ENCODE assay signal across 1 cellular context in the genomic region with DNA sequence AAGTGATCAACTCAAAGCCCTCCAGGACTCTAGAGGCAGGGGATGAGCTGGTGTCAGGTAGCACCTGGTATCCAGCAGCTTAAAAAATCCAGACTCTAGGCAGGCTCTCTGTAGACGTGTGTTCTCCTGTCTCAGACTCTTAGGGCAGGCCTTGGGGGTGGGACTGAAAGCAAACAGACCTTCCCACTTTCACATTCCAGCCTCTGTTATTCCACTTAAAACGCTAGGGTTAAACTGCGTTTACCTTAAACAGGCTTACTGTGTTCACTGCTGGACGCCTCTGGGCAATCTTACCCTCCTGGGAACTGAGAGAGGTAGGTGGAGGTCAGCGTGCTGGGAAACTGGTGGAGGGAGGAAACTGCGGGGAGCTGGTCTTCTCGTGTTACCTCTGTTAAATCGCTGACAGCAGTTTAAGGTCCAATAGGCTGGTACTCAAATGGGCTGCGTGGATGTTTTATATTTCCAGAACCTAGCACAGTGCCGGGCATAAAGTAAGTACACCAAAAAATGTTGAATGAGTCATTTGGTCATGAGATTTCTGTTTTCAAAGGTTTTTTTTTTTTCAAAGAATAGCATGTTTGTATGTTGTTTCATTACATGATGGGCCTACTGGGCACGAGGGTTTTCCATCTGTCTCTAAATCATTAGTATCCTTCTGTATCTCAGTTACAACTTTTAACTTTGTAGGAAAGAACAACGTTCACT.
TF ChIP-seq lines count a peak whose summit lies in the region.

A gene (plus strand): TSS at position 248 of the 705 bp plus-strand sequence. CDS start 7,561 bp downstream, outside the sequence.

TF ChIP-seq in HepG2, 621 proteins besides CTCF, POLR2A, EP300 and RAD21 (continued from another document and continues in another):
- TF ChIP-seq SALL2 (CRISPR knock-in tag; IDR thresholded peaks at IDR 0.05) (no peak), ZNF547 (CRISPR knock-in tag; IDR thresholded peaks at IDR 0.05) (0 out of 2 replicates have a peak, but pooled peaks have one; percentile 13), MAFK (conservative IDR thresholded peaks at IDR 0.05 in 1 of 2, IDR thresholded peaks at IDR 0.05 in 1 of 2; ENCODE audit: low read length in 2 of 2) (peak in 1 of 2 experiments; percentile 23; a peak in 1 of 4 replicates), HOXA5 (CRISPR knock-in tag; IDR thresholded peaks at IDR 0.05) (no peak), MAF1 (CRISPR knock-in tag; IDR thresholded peaks at IDR 0.05; ENCODE audit: borderline replicate concordance) (0 out of 2 replicates have a peak, but pooled peaks have one; percentile 65), POLR2G (IDR thresholded peaks at IDR 0.05; ENCODE audit: low read depth, low read length) (0 out of 2 replicates have a peak, but pooled peaks have one; percentile 38), ZNF788 (CRISPR knock-in tag; IDR thresholded peaks at IDR 0.05; ENCODE audit: borderline replicate concordance) (0 out of 2 replicates have a peak, but pooled peaks have one; percentile 13), ZNF317 (CRISPR knock-in tag; IDR thresholded peaks at IDR 0.05) (peak; percentile 74; the same call in 1 of the 2 replicates), FOSL2 (CRISPR knock-in tag; IDR thresholded peaks at IDR 0.05) (peak; percentile 60), ZNF331 (CRISPR knock-in tag; IDR thresholded peaks at IDR 0.05) (peak; percentile 67), RXRA (CRISPR knock-in tag; IDR thresholded peaks at IDR 0.05) (peak; percentile 25; the same call in 1 of the 2 replicates), ASH2L (IDR thresholded peaks at IDR 0.05; ENCODE audit: insufficient read length, low read depth, low read length) (peak; percentile 40), THYN1 (CRISPR knock-in tag; IDR thresholded peaks at IDR 0.05; ENCODE audit: borderline replicate concordance, low read depth) (0 out of 2 replicates have a peak, but pooled peaks have one; percentile 56), PHF21A (CRISPR knock-in tag; IDR thresholded peaks at IDR 0.05) (0 out of 2 replicates have a peak, but pooled peaks have one; percentile 55), ZNF660 (CRISPR knock-in tag; IDR thresholded peaks at IDR 0.05; ENCODE audit: borderline replicate concordance, low read depth) (no peak), ZNF772 (CRISPR knock-in tag; IDR thresholded peaks at IDR 0.05) (no peak), SOX13 (IDR thresholded peaks at IDR 0.05) (no peak), SOX13 (CRISPR knock-in tag; conservative IDR thresholded peaks at IDR 0.05 in 1 of 2, IDR thresholded peaks at IDR 0.05 in 1 of 2) (peak in 1 of 2 experiments; percentile 43; a peak in 1 of 4 replicates), PHF8 (CRISPR knock-in tag; IDR thresholded peaks at IDR 0.05) (0 out of 2 replicates have a peak, but pooled peaks have one; percentile 18), ZMYM2 (CRISPR knock-in tag; IDR thresholded peaks at IDR 0.05) (0 out of 2 replicates have a peak, but pooled peaks have one; percentile 46), ZNF224 (CRISPR knock-in tag; IDR thresholded peaks at IDR 0.05) (no peak), HMG20A (CRISPR knock-in tag; IDR thresholded peaks at IDR 0.05; ENCODE audit: borderline replicate concordance) (peak; percentile 63; the same call in 1 of the 2 replicates), ZNF557 (CRISPR knock-in tag; IDR thresholded peaks at IDR 0.05) (peak; percentile 84), TEAD3 (CRISPR knock-in tag; optimal IDR thresholded peaks at IDR 0.05; ENCODE audit: borderline replicate concordance) (peak; percentile 94), STAT5B (CRISPR knock-in tag; IDR thresholded peaks at IDR 0.05) (no peak), ZFY (CRISPR knock-in tag; IDR thresholded peaks at IDR 0.05) (peak; percentile 42; the same call in 1 of the 2 replicates), CHD2 (IDR thresholded peaks at IDR 0.05; ENCODE audit: low read depth, low read length) (no peak), PRPF4 (IDR thresholded peaks at IDR 0.05; ENCODE audit: low read depth, low read length, poor library complexity, severe bottlenecking) (no peak), ISL2 (CRISPR knock-in tag; IDR thresholded peaks at IDR 0.05) (peak; percentile 64; the same call in 1 of the 2 replicates), JUNB (CRISPR knock-in tag; IDR thresholded peaks at IDR 0.05; ENCODE audit: borderline replicate concordance) (no peak), GATAD2A (CRISPR knock-in tag; IDR thresholded peaks at IDR 0.05) (peak; percentile 55; the same call in 1 of the 2 replicates), PPARG (CRISPR knock-in tag; conservative IDR thresholded peaks at IDR 0.05) (0 out of 2 replicates have a peak, but pooled peaks have one; percentile 4), ZNF292 (CRISPR knock-in tag; IDR thresholded peaks at IDR 0.05; ENCODE audit: borderline replicate concordance, low read depth) (peak; percentile 76; the same call in 1 of the 2 replicates), ZNF792 (CRISPR knock-in tag; IDR thresholded peaks at IDR 0.05) (peak; percentile 73; the same call in 1 of the 2 replicates)
- TF ChIP-seq, protein P1, sequence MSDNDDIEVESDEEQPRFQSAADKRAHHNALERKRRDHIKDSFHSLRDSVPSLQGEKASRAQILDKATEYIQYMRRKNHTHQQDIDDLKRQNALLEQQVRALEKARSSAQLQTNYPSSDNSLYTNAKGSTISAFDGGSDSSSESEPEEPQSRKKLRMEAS (IDR thresholded peaks at IDR 0.05) = 0 out of 2 replicates have a peak, but pooled peaks have one; percentile 32
- TF ChIP-seq, protein P2, sequence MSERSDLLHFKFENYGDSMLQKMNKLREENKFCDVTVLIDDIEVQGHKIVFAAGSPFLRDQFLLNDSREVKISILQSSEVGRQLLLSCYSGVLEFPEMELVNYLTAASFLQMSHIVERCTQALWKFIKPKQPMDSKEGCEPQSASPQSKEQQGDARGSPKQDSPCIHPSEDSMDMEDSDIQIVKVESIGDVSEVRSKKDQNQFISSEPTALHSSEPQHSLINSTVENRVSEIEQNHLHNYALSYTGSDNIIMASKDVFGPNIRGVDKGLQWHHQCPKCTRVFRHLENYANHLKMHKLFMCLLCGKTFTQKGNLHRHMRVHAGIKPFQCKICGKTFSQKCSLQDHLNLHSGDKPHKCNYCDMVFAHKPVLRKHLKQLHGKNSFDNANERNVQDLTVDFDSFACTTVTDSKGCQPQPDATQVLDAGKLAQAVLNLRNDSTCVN (CRISPR knock-in tag; IDR thresholded peaks at IDR 0.05; ENCODE audit: borderline replicate concordance) = peak; percentile 55; the same call in 1 of the 2 replicates
- TF ChIP-seq, protein P3, sequence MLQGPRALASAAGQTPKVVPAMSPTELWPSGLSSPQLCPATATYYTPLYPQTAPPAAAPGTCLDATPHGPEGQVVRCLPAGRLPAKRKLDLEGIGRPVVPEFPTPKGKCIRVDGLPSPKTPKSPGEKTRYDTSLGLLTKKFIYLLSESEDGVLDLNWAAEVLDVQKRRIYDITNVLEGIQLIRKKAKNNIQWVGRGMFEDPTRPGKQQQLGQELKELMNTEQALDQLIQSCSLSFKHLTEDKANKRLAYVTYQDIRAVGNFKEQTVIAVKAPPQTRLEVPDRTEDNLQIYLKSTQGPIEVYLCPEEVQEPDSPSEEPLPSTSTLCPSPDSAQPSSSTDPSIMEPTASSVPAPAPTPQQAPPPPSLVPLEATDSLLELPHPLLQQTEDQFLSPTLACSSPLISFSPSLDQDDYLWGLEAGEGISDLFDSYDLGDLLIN (CRISPR knock-in tag; IDR thresholded peaks at IDR 0.05; ENCODE audit: borderline replicate concordance) = no peak
- TF ChIP-seq, protein P4, sequence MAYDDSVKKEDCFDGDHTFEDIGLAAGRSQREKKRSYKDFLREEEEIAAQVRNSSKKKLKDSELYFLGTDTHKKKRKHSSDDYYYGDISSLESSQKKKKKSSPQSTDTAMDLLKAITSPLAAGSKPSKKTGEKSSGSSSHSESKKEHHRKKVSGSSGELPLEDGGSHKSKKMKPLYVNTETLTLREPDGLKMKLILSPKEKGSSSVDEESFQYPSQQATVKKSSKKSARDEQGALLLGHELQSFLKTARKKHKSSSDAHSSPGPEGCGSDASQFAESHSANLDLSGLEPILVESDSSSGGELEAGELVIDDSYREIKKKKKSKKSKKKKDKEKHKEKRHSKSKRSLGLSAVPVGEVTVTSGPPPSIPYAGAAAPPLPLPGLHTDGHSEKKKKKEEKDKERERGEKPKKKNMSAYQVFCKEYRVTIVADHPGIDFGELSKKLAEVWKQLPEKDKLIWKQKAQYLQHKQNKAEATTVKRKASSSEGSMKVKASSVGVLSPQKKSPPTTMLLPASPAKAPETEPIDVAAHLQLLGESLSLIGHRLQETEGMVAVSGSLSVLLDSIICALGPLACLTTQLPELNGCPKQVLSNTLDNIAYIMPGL (CRISPR knock-in tag; IDR thresholded peaks at IDR 0.05; ENCODE audit: borderline replicate concordance in 1 of 2, low read depth in 1 of 2) = peak in 1 of 2 experiments; percentile 29; a peak in 1 of 4 replicates
- TF ChIP-seq, protein P5, sequence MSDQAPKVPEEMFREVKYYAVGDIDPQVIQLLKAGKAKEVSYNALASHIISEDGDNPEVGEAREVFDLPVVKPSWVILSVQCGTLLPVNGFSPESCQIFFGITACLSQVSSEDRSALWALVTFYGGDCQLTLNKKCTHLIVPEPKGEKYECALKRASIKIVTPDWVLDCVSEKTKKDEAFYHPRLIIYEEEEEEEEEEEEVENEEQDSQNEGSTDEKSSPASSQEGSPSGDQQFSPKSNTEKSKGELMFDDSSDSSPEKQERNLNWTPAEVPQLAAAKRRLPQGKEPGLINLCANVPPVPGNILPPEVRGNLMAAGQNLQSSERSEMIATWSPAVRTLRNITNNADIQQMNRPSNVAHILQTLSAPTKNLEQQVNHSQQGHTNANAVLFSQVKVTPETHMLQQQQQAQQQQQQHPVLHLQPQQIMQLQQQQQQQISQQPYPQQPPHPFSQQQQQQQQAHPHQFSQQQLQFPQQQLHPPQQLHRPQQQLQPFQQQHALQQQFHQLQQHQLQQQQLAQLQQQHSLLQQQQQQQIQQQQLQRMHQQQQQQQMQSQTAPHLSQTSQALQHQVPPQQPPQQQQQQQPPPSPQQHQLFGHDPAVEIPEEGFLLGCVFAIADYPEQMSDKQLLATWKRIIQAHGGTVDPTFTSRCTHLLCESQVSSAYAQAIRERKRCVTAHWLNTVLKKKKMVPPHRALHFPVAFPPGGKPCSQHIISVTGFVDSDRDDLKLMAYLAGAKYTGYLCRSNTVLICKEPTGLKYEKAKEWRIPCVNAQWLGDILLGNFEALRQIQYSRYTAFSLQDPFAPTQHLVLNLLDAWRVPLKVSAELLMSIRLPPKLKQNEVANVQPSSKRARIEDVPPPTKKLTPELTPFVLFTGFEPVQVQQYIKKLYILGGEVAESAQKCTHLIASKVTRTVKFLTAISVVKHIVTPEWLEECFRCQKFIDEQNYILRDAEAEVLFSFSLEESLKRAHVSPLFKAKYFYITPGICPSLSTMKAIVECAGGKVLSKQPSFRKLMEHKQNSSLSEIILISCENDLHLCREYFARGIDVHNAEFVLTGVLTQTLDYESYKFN (CRISPR knock-in tag; conservative IDR thresholded peaks at IDR 0.05) = 0 out of 2 replicates have a peak, but pooled peaks have one; percentile 27
- TF ChIP-seq, protein P6, sequence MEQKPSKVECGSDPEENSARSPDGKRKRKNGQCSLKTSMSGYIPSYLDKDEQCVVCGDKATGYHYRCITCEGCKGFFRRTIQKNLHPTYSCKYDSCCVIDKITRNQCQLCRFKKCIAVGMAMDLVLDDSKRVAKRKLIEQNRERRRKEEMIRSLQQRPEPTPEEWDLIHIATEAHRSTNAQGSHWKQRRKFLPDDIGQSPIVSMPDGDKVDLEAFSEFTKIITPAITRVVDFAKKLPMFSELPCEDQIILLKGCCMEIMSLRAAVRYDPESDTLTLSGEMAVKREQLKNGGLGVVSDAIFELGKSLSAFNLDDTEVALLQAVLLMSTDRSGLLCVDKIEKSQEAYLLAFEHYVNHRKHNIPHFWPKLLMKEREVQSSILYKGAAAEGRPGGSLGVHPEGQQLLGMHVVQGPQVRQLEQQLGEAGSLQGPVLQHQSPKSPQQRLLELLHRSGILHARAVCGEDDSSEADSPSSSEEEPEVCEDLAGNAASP (CRISPR knock-in tag; IDR thresholded peaks at IDR 0.05; ENCODE audit: borderline replicate concordance) = peak; percentile 32; the same call in 1 of the 2 replicates
- TF ChIP-seq, protein P7, sequence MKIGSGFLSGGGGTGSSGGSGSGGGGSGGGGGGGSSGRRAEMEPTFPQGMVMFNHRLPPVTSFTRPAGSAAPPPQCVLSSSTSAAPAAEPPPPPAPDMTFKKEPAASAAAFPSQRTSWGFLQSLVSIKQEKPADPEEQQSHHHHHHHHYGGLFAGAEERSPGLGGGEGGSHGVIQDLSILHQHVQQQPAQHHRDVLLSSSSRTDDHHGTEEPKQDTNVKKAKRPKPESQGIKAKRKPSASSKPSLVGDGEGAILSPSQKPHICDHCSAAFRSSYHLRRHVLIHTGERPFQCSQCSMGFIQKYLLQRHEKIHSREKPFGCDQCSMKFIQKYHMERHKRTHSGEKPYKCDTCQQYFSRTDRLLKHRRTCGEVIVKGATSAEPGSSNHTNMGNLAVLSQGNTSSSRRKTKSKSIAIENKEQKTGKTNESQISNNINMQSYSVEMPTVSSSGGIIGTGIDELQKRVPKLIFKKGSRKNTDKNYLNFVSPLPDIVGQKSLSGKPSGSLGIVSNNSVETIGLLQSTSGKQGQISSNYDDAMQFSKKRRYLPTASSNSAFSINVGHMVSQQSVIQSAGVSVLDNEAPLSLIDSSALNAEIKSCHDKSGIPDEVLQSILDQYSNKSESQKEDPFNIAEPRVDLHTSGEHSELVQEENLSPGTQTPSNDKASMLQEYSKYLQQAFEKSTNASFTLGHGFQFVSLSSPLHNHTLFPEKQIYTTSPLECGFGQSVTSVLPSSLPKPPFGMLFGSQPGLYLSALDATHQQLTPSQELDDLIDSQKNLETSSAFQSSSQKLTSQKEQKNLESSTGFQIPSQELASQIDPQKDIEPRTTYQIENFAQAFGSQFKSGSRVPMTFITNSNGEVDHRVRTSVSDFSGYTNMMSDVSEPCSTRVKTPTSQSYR (CRISPR knock-in tag; IDR thresholded peaks at IDR 0.05; ENCODE audit: borderline replicate concordance) = 0 out of 2 replicates have a peak, but pooled peaks have one; percentile 15
- TF ChIP-seq, protein P8, sequence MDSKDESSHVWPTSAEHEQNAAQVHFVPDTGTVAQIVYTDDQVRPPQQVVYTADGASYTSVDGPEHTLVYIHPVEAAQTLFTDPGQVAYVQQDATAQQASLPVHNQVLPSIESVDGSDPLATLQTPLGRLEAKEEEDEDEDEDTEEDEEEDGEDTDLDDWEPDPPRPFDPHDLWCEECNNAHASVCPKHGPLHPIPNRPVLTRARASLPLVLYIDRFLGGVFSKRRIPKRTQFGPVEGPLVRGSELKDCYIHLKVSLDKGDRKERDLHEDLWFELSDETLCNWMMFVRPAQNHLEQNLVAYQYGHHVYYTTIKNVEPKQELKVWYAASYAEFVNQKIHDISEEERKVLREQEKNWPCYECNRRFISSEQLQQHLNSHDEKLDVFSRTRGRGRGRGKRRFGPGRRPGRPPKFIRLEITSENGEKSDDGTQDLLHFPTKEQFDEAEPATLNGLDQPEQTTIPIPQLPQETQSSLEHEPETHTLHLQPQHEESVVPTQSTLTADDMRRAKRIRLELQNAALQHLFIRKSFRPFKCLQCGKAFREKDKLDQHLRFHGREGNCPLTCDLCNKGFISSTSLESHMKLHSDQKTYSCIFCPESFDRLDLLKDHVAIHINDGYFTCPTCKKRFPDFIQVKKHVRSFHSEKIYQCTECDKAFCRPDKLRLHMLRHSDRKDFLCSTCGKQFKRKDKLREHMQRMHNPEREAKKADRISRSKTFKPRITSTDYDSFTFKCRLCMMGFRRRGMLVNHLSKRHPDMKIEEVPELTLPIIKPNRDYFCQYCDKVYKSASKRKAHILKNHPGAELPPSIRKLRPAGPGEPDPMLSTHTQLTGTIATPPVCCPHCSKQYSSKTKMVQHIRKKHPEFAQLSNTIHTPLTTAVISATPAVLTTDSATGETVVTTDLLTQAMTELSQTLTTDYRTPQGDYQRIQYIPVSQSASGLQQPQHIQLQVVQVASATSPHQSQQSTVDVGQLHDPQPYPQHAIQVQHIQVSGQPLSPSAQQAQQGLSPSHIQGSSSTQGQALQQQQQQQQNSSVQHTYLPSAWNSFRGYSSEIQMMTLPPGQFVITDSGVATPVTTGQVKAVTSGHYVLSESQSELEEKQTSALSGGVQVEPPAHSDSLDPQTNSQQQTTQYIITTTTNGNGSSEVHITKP (CRISPR knock-in tag; IDR thresholded peaks at IDR 0.05; ENCODE audit: low read depth) = peak; percentile 64; the same call in 1 of the 2 replicates
